Comparison of ENCODE assay signal across 10 cellular contexts in genomic region chr9:12818431-12819000, GRCh38. TPM values are rescaled to one million over a fixed set of nuclear protein-coding genes. Genes with fewer than 3 reads are reported as not detected.
DNase-seq lines count a peak whose midpoint lies in the region; ATAC-seq, FAIRE-seq and TF ChIP-seq lines count a peak whose summit lies in the region.
"Had no signal": no experiment of that assay in that cellular context is flagged by ENCODE, and none has a peak within 500 bp of the region (broad histone marks: within the 10 kb centered on the region; RNA-seq: fewer than 3 reads in every experiment).

No MANE protein-coding gene starts in this region.

- TF ChIP-seq CTCF in HCT116 (IDR thresholded peaks at IDR 0.05 in 2 of 3, conservative IDR thresholded peaks at IDR 0.05 in 1 of 3; ENCODE audit: borderline replicate concordance in 1 of 3, insufficient read depth in 1 of 3, low read depth in 2 of 3, low read length in 2 of 3) (no peak), bronchial epithelial cell (IDR thresholded peaks at IDR 0.05; ENCODE audit: insufficient read depth, low read length, severe bottlenecking) (no peak), gastrocnemius medialis (IDR thresholded peaks at IDR 0.05 in 4 of 5, conservative IDR thresholded peaks at IDR 0.05 in 1 of 5) (no peak)

- no peak overlapping the region for H3K4me3 Mint-ChIP-seq in effector memory CD8-positive, alpha-beta T cell
- H3K4me3 Mint-ChIP-seq: IgD-negative memory B cell had no signal

- H3K9me2 ChIP-seq in HCT116 (ENCODE audit: insufficient read depth), result no peaks in the 10 kb centered on the region

- H2AFZ ChIP-seq in HCT116 (ENCODE audit: low read depth, low read length, poor library complexity, severe bottlenecking), result peak overlapping the region; percentile 24

- no peaks in the 10 kb centered on the region for H3K9me3 ChIP-seq in HCT116 (ENCODE audit: control insufficient read depth in 1 of 2, insufficient read depth in 1 of 2, low read depth in 1 of 2, low read length in 2 of 2)
- no peaks in the 10 kb centered on the region for H3K9me3 ChIP-seq in gastrocnemius medialis

- H3K9me3 Mint-ChIP-seq in effector memory CD8-positive, alpha-beta T cell, result peaks cover 4 to 8% of the 10 kb centered on the region in 2 donors

- in situ Hi-C loops in gastrocnemius medialis (cut with MboI; ENCODE audit: low sequenced_read_pairs in 4 of 4), result loop anchor here in 1 of 4 donors (25.0 kb wide), 1 partner anchor 106 kb away; no protein-coding TSS in a partner anchor

- TF ChIP-seq RAD21 in HCT116 (IDR thresholded peaks at IDR 0.05; ENCODE audit: low read depth), result peak; percentile 22; the same call in 1 of the 2 replicates

- H3K27me3 ChIP-seq in HCT116 (ENCODE audit: insufficient read depth, low read length) (no peaks in the 10 kb centered on the region), bronchial epithelial cell (ENCODE audit: control insufficient read depth, insufficient read depth, low read length) (no peaks in the 10 kb centered on the region), gastrocnemius medialis (no peaks in the 10 kb centered on the region)

- H3K4me3 ChIP-seq in HCT116 (replicated peaks in 1 of 2; ENCODE audit: low read depth in 1 of 2, low read length in 2 of 2) (no peak overlapping the region), bronchial epithelial cell (ENCODE audit: low read depth, low read length) (no peak overlapping the region), gastrocnemius medialis (no peak overlapping the region)

- no peaks in the 10 kb centered on the region for H3K4me1 Mint-ChIP-seq in effector memory CD8-positive, alpha-beta T cell (ENCODE audit: low read depth in 2 of 2)
- H3K4me1 Mint-ChIP-seq: IgD-negative memory B cell had no signal

- DNase-seq in HCT116 (ENCODE audit: low read depth, low spot score) (no peak), bronchial epithelial cell (ENCODE audit: low read depth) (peak; percentile 28), kidney tubule cell (ENCODE audit: low spot score) (peak; percentile 48), stromal cell of bone marrow (ENCODE audit: low read depth) (peak; percentile 44), gastrocnemius medialis (no peak), glomerular visceral epithelial cell (ENCODE audit: extremely low spot score) (no peak)
- DNase-seq in effector memory CD8-positive, alpha-beta T cell, result no peak
- DNase-seq: effector CD8-positive, alpha-beta T cell had no signal

- H3K27ac Mint-ChIP-seq in effector memory CD8-positive, alpha-beta T cell, result no peak overlapping the region
- H3K27ac Mint-ChIP-seq: IgD-negative memory B cell had no signal

- no peaks in the 10 kb centered on the region for H3K79me2 ChIP-seq in HCT116 (ENCODE audit: insufficient read depth, low read length)

- no TSS peak for BruUV-seq in HCT116 (replicated peaks; lab: Mats Ljungman, UMichigan)

- peak; percentile 43 for FAIRE-seq in bronchial epithelial cell (lab: Jason Lieb, UNC)

- H3K36me3 Mint-ChIP-seq in effector memory CD8-positive, alpha-beta T cell (ENCODE audit: insufficient read depth), result no peaks in the 10 kb centered on the region
- H3K36me3 Mint-ChIP-seq: IgD-negative memory B cell had no signal

- POLR2A ChIA-PET in HCT116 (lab: Charles Lee), result interaction anchor here (1.7 to 3.0 kb wide), 2 partner anchors 8 to 43 kb away, joined by 4 to 14 read pairs; partner anchors contain the start of gene LURAP1L

- RAD21 ChIA-PET in HCT116 (lab: Charles Lee; ENCODE audit: low non-redundant PET in 1 of 2, low total read pairs in 2 of 2, uncharacterized antibody in 2 of 2, unreplicated experiment in 2 of 2), result no interaction called here

- H3K27ac ChIP-seq in HCT116 (ENCODE audit: low read depth, low read length) (no peak overlapping the region), gastrocnemius medialis (peak overlapping the region in 1 of 4 donors; percentile 8)

- TF ChIP-seq POLR2A in HCT116 (IDR thresholded peaks at IDR 0.05; ENCODE audit: borderline replicate concordance, extremely low read depth, insufficient read depth, insufficient read length) (no peak), gastrocnemius medialis (IDR thresholded peaks at IDR 0.05) (no peak)

- CTCF ChIA-PET in HCT116 (lab: Charles Lee), result interaction anchor here (1.2 to 2.1 kb wide), 3 partner anchors 42 to 100 kb away, joined by 3 to 7 read pairs (median 4); no protein-coding TSS in a partner anchor

- no peaks in the 10 kb centered on the region for H4K20me1 ChIP-seq in HCT116 (ENCODE audit: insufficient read depth)

- peaks cover 20 to 47% of the 10 kb centered on the region in 2 experiments; a peak in 3 of 4 replicates for H3K4me1 ChIP-seq in HCT116 (ENCODE audit: control insufficient read depth in 1 of 2, insufficient read depth in 2 of 2, low read length in 2 of 2)
- H3K4me1 ChIP-seq in gastrocnemius medialis, result peaks cover 13 to 20% of the 10 kb centered on the region in 2 donors

- intact Hi-C loops in HCT116 (cut with micrococcal nuclease) (no loop called here), gastrocnemius medialis (cut with DNase I; ENCODE audit: low total_unique reads) (no loop called here)

- H3K36me3 ChIP-seq in HCT116 (ENCODE audit: control insufficient read depth in 1 of 2, insufficient read depth in 2 of 2, low read length in 2 of 2) (no peaks in the 10 kb centered on the region), bronchial epithelial cell (ENCODE audit: control insufficient read depth, insufficient read depth, low read length) (no peaks in the 10 kb centered on the region), gastrocnemius medialis (no peaks in the 10 kb centered on the region)

- ATAC-seq in HCT116, result no peak
- no peak for ATAC-seq in gastrocnemius medialis
- no peak for ATAC-seq in effector memory CD8-positive, alpha-beta T cell (replicated peaks)
- no peak for ATAC-seq in HG03442 (IDR thresholded peaks at IDR 0.05; ENCODE audit: unreplicated experiment)

- no peak overlapping the region for H3K9ac ChIP-seq in HCT116 (ENCODE audit: low read length)

- 0 out of 2 replicates have a peak overlapping the region, but pooled peaks have one; percentile 49 for H3K4me2 ChIP-seq in HCT116 (ENCODE audit: low read length)

- H3K27me3 Mint-ChIP-seq in effector memory CD8-positive, alpha-beta T cell, result no peaks in the 10 kb centered on the region
- H3K27me3 Mint-ChIP-seq: IgD-negative memory B cell had no signal

TF ChIP-seq in HCT116, 20 proteins besides CTCF, POLR2A, EP300 and RAD21 (continues in another document):
- no peak for TF ChIP-seq SRF (IDR thresholded peaks at IDR 0.05; ENCODE audit: low read depth)
- no peak for TF ChIP-seq EZH2phosphoT487 (IDR thresholded peaks at IDR 0.05; ENCODE audit: borderline replicate concordance)
- TF ChIP-seq CBX3 (IDR thresholded peaks at IDR 0.05; ENCODE audit: low read depth), result no peak
- TF ChIP-seq MAX (IDR thresholded peaks at IDR 0.05), result no peak
- TF ChIP-seq POLR2AphosphoS5 (IDR thresholded peaks at IDR 0.05; ENCODE audit: low read depth, low read length), result no peak
- no peak for TF ChIP-seq SIN3A (IDR thresholded peaks at IDR 0.05; ENCODE audit: low read depth)
- TF ChIP-seq FOSL1 (IDR thresholded peaks at IDR 0.05; ENCODE audit: low read depth), result no peak
- no peak for TF ChIP-seq EZH2 (IDR thresholded peaks at IDR 0.05)
- TF ChIP-seq EGR1 (IDR thresholded peaks at IDR 0.05; ENCODE audit: low read depth), result no peak
- TF ChIP-seq ZNF274 (IDR thresholded peaks at IDR 0.05; ENCODE audit: low read depth, low read length), result no peak
- no peak for TF ChIP-seq TCF7L2 (IDR thresholded peaks at IDR 0.05; ENCODE audit: borderline replicate concordance, extremely low read depth, insufficient read depth, insufficient read length)
- TF ChIP-seq CEBPB (IDR thresholded peaks at IDR 0.05; ENCODE audit: low read depth), result no peak
- no peak for TF ChIP-seq REST (IDR thresholded peaks at IDR 0.05; ENCODE audit: low read depth)
- TF ChIP-seq YY1 (IDR thresholded peaks at IDR 0.05; ENCODE audit: extremely low read depth, insufficient replicate concordance, low read depth, low read length), result no peak

RNA-seq across cellular contexts. Expression of gene LURAP1L, which starts 43.7 kb away (rescaled TPM):
- total RNA-seq in HCT116 (2021; ENCODE audit: unreplicated experiment), result 13.3 TPM
- polyA plus RNA-seq in HCT116 (2012), result 24.9 and 29.0 TPM in 2 replicates
- 43.7 and 56.5 TPM in 2 replicates for total RNA-seq in bronchial epithelial cell
- 1 to 10 TPM in 3 of 4 donors, under 1 TPM in 1; 0.75 to 2.3 (median 2.0) TPM for total RNA-seq in gastrocnemius medialis
- polyA plus RNA-seq: IgD-negative memory B cell had no signal

Comparison
In these comparisons a context has a peak if more than half of its experiments do, and no peak if none do; other contexts are left out.
1. DNase-seq: peak in bronchial epithelial cell (single experiment), kidney tubule cell (single experiment) and stromal cell of bone marrow (single experiment); none in HCT116 (single experiment), gastrocnemius medialis (0 of 2), effector memory CD8-positive, alpha-beta T cell (0 of 3) and glomerular visceral epithelial cell (single experiment).